In genomic region chr11:65861165-65861505, GRCh38 we compare ENCODE assay signal across 8 cellular contexts. TPM values are rescaled to one million over a fixed set of nuclear protein-coding genes. Genes with fewer than 3 reads are reported as not detected.
DNase-seq lines count a peak whose midpoint lies in the region; ATAC-seq and TF ChIP-seq lines count a peak whose summit lies in the region.

No MANE protein-coding gene starts in this region.

- no peak for TF ChIP-seq POLR2A in prostate gland (IDR thresholded peaks at IDR 0.05)

- TF ChIP-seq CTCF in foreskin fibroblast (IDR thresholded peaks at IDR 0.05; ENCODE audit: low read depth, low read length) = no peak
- TF ChIP-seq CTCF in prostate gland (IDR thresholded peaks at IDR 0.05) = no peak
- TF ChIP-seq CTCF in omental fat pad (IDR thresholded peaks at IDR 0.05) = no peak

- intact Hi-C loops in prostate gland (cut with DNase I) = loop anchor here (2.0 kb wide), 1 partner anchor 142 kb away; the partner anchor contains the start of genes BANF1 and EIF1AD

- no peaks in the 10 kb centered on the region for H3K9me2 ChIP-seq in GM23248 (ENCODE audit: insufficient read depth)

- H3K9me3 Mint-ChIP-seq in T-helper 2 cell treated with Interferon-gamma antibody and Interleukin-4, amounts not matched to agents 5 μg/mL and 100 μg/mL, for 36 hours = no peaks in the 10 kb centered on the region

- H3K79me2 ChIP-seq in GM23248 (ENCODE audit: insufficient read depth) = peaks cover 48% of the 10 kb centered on the region

- H3K36me3 ChIP-seq in GM23248 (ENCODE audit: low read depth) (peaks cover 11% of the 10 kb centered on the region; the same call in 1 of the 2 replicates), prostate gland (peaks cover 12 to 25% of the 10 kb centered on the region in 2 donors)

- peak overlapping the region; percentile 42 for H2AFZ ChIP-seq in GM23248

- no peaks in the 10 kb centered on the region for H3K9me3 ChIP-seq in GM23248 (ENCODE audit: low read depth)
- no peaks in the 10 kb centered on the region for H3K9me3 ChIP-seq in prostate gland

- peak overlapping the region; percentile 92 for H3K4me3 ChIP-seq in GM23248
- peak overlapping the region; percentile 95 for H3K4me3 ChIP-seq in foreskin fibroblast (ENCODE audit: low read depth in 1 of 2, low read length in 2 of 2)
- H3K4me3 ChIP-seq in prostate gland = peak overlapping the region; percentile 99

- H3K27ac Mint-ChIP-seq in T-helper 2 cell treated with Interferon-gamma antibody and Interleukin-4, amounts not matched to agents 5 μg/mL and 100 μg/mL, for 36 hours = peak overlapping the region; percentile 93

- peaks cover 13% of the 10 kb centered on the region for H3K4me1 ChIP-seq in GM23248 (ENCODE audit: insufficient read depth)
- peaks cover 10% of the 10 kb centered on the region for H3K4me1 ChIP-seq in prostate gland (replicated peaks)

- H3K4me1 Mint-ChIP-seq in T-helper 2 cell treated with Interferon-gamma antibody and Interleukin-4, amounts not matched to agents 5 μg/mL and 100 μg/mL, for 36 hours (ENCODE audit: low read depth) = peaks cover 36% of the 10 kb centered on the region

- no peak for DNase-seq in GM23248
- no peak for DNase-seq in T-helper 2 cell treated with Interferon-gamma antibody and Interleukin-4, amounts not matched to agents 5 μg/mL and 100 μg/mL, for 36 hours (ENCODE audit: low spot score)
- DNase-seq in foreskin fibroblast = peak in 1 of 2 donors; percentile 45
- no peak for DNase-seq in prostate gland (ENCODE audit: low spot score)
- no peak for DNase-seq in omental fat pad (ENCODE audit: low spot score)
- DNase-seq in T-helper 9 cell = no peak

- peaks cover 9% of the 10 kb centered on the region; the same call in 1 of the 2 replicates for H4K20me1 ChIP-seq in GM23248 (ENCODE audit: insufficient read depth)

- H3F3A ChIP-seq in GM23248 (ENCODE audit: insufficient read depth) = peaks cover 51% of the 10 kb centered on the region

- H3K27ac ChIP-seq in GM23248 = peak overlapping the region; percentile 84
- peak overlapping the region; percentile 94 to 96 for H3K27ac ChIP-seq in prostate gland

- H3K4me2 ChIP-seq in GM23248 (ENCODE audit: unreplicated experiment) = peak overlapping the region; percentile 94

- 6 to 7% methylated on average over 14 of the region's 14 CpGs for WGBS in GM23248 (ENCODE audit: low coverage in 1 of 2, low lambda C conversion rate in 2 of 2, missing lambda C conversion rate in 2 of 2), 2 experiments
- WGBS in prostate gland = 11% methylated on average over 13 of the region's 14 CpGs

- in situ Hi-C loops in GM23248 (cut with MboI) = no loop called here

- H3K27me3 Mint-ChIP-seq in T-helper 2 cell treated with Interferon-gamma antibody and Interleukin-4, amounts not matched to agents 5 μg/mL and 100 μg/mL, for 36 hours (ENCODE audit: low read depth) = no peaks in the 10 kb centered on the region

- peak overlapping the region; percentile 91 for H3K4me3 Mint-ChIP-seq in T-helper 2 cell treated with Interferon-gamma antibody and Interleukin-4, amounts not matched to agents 5 μg/mL and 100 μg/mL, for 36 hours

- peaks cover 49% of the 10 kb centered on the region for H3K36me3 Mint-ChIP-seq in T-helper 2 cell treated with Interferon-gamma antibody and Interleukin-4, amounts not matched to agents 5 μg/mL and 100 μg/mL, for 36 hours (ENCODE audit: low read depth)

- ATAC-seq in HG02610 (IDR thresholded peaks at IDR 0.05; ENCODE audit: unreplicated experiment) (no peak), omental fat pad (ENCODE audit: low FRiP score) (no peak), GM18909 (IDR thresholded peaks at IDR 0.05; ENCODE audit: poor library complexity, unreplicated experiment) (no peak)

- no peaks in the 10 kb centered on the region for H3K27me3 ChIP-seq in GM23248 (replicated peaks; ENCODE audit: insufficient read depth)
- no peaks in the 10 kb centered on the region for H3K27me3 ChIP-seq in prostate gland (replicated peaks; ENCODE audit: insufficient read depth)

- H3K9ac ChIP-seq in GM23248 = peak overlapping the region; percentile 90

RNA-seq across cellular contexts. Expression of gene MUS81, which starts 0.9 kb away (rescaled TPM):
- total RNA-seq in GM23248 (2014; rRNA removed; shearing (Covaris generic)) = 49.6 and 56.0 TPM in 2 replicates
- polyA plus RNA-seq in GM23248 (2016; fragmentation: Nextera tagmentation; extraction: Ambion mirVana) = 39.4 and 42.0 TPM in 2 replicates
- total RNA-seq in prostate gland = 10 to 100 TPM; 64.3 to 68.6 TPM
- total RNA-seq in omental fat pad = 10 to 100 TPM; 25.9 to 60.8 (median 28.8) TPM

RNA-seq across cellular contexts. Expression of gene CFL1, which starts 3.2 kb away (rescaled TPM):
- total RNA-seq in GM23248 (2014; rRNA removed; shearing (Covaris generic)) = 1,045 and 1,312 TPM in 2 replicates
- 2,650 and 2,758 TPM in 2 replicates for polyA plus RNA-seq in GM23248 (2016; fragmentation: Nextera tagmentation; extraction: Ambion mirVana)
- total RNA-seq in prostate gland = 100 to 1,000 TPM; 654 to 731 TPM
- 100 to 1,000 TPM; 485 to 798 (median 586) TPM for total RNA-seq in omental fat pad

RNA-seq across cellular contexts. Expression of gene EFEMP2, which starts 11.5 kb away (rescaled TPM):
- 308 and 328 TPM in 2 replicates for total RNA-seq in GM23248 (2014; rRNA removed; shearing (Covaris generic))
- polyA plus RNA-seq in GM23248 (2016; fragmentation: Nextera tagmentation; extraction: Ambion mirVana) = 520 and 545 TPM in 2 replicates
- 10 to 100 TPM; 40.0 to 84.5 TPM for total RNA-seq in prostate gland
- total RNA-seq in omental fat pad = 10 to 100 TPM; 39.4 to 81.8 (median 66.1) TPM

RNA-seq across cellular contexts. Expression of gene CTSW, which starts 18.5 kb away (rescaled TPM):
- total RNA-seq in GM23248 (2014; rRNA removed; shearing (Covaris generic)) = 1.1 TPM in 1 of 2 replicates, not detected in the other
- polyA plus RNA-seq in GM23248 (2016; fragmentation: Nextera tagmentation; extraction: Ambion mirVana) = 0.23 and 0.51 TPM in 2 replicates
- total RNA-seq in prostate gland (1 to 10 TPM; 1.3 to 1.8 TPM), omental fat pad (1 to 10 TPM; 1.6 to 3.9 (median 2.8) TPM)

RNA-seq across cellular contexts. Expression of gene FIBP, which starts 27.1 kb away (rescaled TPM):
- total RNA-seq in GM23248 (2014; rRNA removed; shearing (Covaris generic)) = 201 and 220 TPM in 2 replicates
- 200 and 203 TPM in 2 replicates for polyA plus RNA-seq in GM23248 (2016; fragmentation: Nextera tagmentation; extraction: Ambion mirVana)
- total RNA-seq in prostate gland (100 to 1,000 TPM in 1 of 2 donors, 10 to 100 TPM in 1; 87.7 to 151 TPM), omental fat pad (10 to 100 TPM; 48.8 to 66.4 (median 54.6) TPM)
